In genomic region chr15:57947282-57947681, GRCh38 we compare ENCODE assay signal across 23 cellular contexts.
DNase-seq lines count a peak whose midpoint lies in the region; ATAC-seq, FAIRE-seq and TF ChIP-seq lines count a peak whose summit lies in the region.
"Had no signal": no experiment of that assay in that cellular context is flagged by ENCODE, and none has a peak within 500 bp of the region (broad histone marks: within the 10 kb centered on the region; RNA-seq: fewer than 3 reads in every experiment).

No MANE protein-coding gene starts in this region.

- ATAC-seq in left ventricle myocardium superior (no peak), GM18502 (IDR thresholded peaks at IDR 0.05; ENCODE audit: poor library complexity, unreplicated experiment) (no peak)
- ATAC-seq: A549; CD8-positive, alpha-beta T cell had no signal

- H3K9me3 ChIP-seq in left ventricle myocardium inferior (replicated peaks) = no peaks in the 10 kb centered on the region
- H3K9me3 ChIP-seq in uterus = no peaks in the 10 kb centered on the region
- no peaks in the 10 kb centered on the region for H3K9me3 ChIP-seq in small intestine (ENCODE audit: control insufficient read depth, low read depth)
- H3K9me3 ChIP-seq: A549; BLaER1 treated with 17β-estradiol and CSF1 and Interleukin-3, amounts not matched to agents 10 nM and 100 nM; Caco-2 had no signal

- 81 to 90% (median 85%) methylated on average over 4 of the region's 4 CpGs for WGBS in small intestine, 3 donors

- H3K4me3 ChIP-seq in left ventricle myocardium inferior (no peak overlapping the region), uterus (no peak overlapping the region), small intestine (ENCODE audit: low read depth in 1 of 2, low read length in 2 of 2) (no peak overlapping the region)
- H3K4me3 ChIP-seq: A549; BLaER1 treated with 17β-estradiol and CSF1 and Interleukin-3, amounts not matched to agents 10 nM and 100 nM had no signal

- no peak for TF ChIP-seq POLR2A in uterus (IDR thresholded peaks at IDR 0.05)

- intact Hi-C loops in left ventricle myocardium inferior (cut with micrococcal nuclease) = loop anchor here (10.0 kb wide), 1 partner anchor 52 kb away; no protein-coding TSS in a partner anchor
- intact Hi-C loops in left ventricle myocardium superior (cut with micrococcal nuclease) = no loop called here
- intact Hi-C loops in uterus (cut with DNase I; ENCODE audit: low total_unique reads) = no loop called here

- H3K36me3 ChIP-seq in left ventricle myocardium inferior = no peaks in the 10 kb centered on the region
- no peaks in the 10 kb centered on the region for H3K36me3 ChIP-seq in uterus
- no peaks in the 10 kb centered on the region for H3K36me3 ChIP-seq in small intestine (ENCODE audit: control insufficient read depth in 2 of 2, insufficient read depth in 2 of 2, low read length in 2 of 2)
- H3K36me3 ChIP-seq: BLaER1 treated with 17β-estradiol and CSF1 and Interleukin-3, amounts not matched to agents 10 nM and 100 nM had no signal

- no peak for TF ChIP-seq CTCF in left ventricle myocardium inferior (IDR thresholded peaks at IDR 0.05; ENCODE audit: borderline replicate concordance)
- no peak for TF ChIP-seq CTCF in uterus (IDR thresholded peaks at IDR 0.05)

- H3K27ac ChIP-seq in left ventricle myocardium inferior (replicated peaks) (peak overlapping the region; percentile 21), uterus (peak overlapping the region; percentile 55), small intestine (ENCODE audit: low read depth in 1 of 2, low read length in 1 of 2) (no peak overlapping the region)
- H3K27ac ChIP-seq: 22Rv1; A549; BLaER1 treated with 17β-estradiol and CSF1 and Interleukin-3, amounts not matched to agents 10 nM and 100 nM; C4-2B had no signal

- no peaks in the 10 kb centered on the region for H3K4me1 ChIP-seq in left ventricle myocardium inferior
- no peaks in the 10 kb centered on the region for H3K4me1 ChIP-seq in uterus
- H3K4me1 ChIP-seq in small intestine (ENCODE audit: control insufficient read depth in 2 of 2, insufficient read depth in 1 of 2, low read depth in 1 of 2, low read length in 1 of 2) = no peaks in the 10 kb centered on the region
- H3K4me1 ChIP-seq: A549; BLaER1 treated with 17β-estradiol and CSF1 and Interleukin-3, amounts not matched to agents 10 nM and 100 nM; Caco-2 had no signal

- DNase-seq in left ventricle myocardium inferior (no peak), left ventricle myocardium superior (no peak), dermis blood vessel endothelial cell (peak; percentile 38), uterus (no peak), DMS53 (lab: John Stamatoyannopoulos, UW) (no peak), small intestine (no peak)
- DNase-seq: AML-193; Caco-2; Calu3; CD4-positive, alpha-beta T cell; CD8-positive, alpha-beta T cell; DMS79; DND-41; GF-D8 had no signal

- H3K27me3 ChIP-seq in left ventricle myocardium inferior (ENCODE audit: low read depth) (no peaks in the 10 kb centered on the region), uterus (no peaks in the 10 kb centered on the region), small intestine (ENCODE audit: control insufficient read depth in 2 of 2, insufficient read depth in 2 of 2, low read length in 2 of 2) (peaks cover 0 to 4% of the 10 kb centered on the region in 2 donors)
- H3K27me3 ChIP-seq: BLaER1 treated with 17β-estradiol and CSF1 and Interleukin-3, amounts not matched to agents 10 nM and 100 nM had no signal

- FAIRE-seq in small intestine (lab: Jason Lieb, UNC) = no peak
- FAIRE-seq: D721Med, G401.6, GM12891, GM18507 had no signal

Comparison
In these comparisons a context has a peak if more than half of its experiments do, and no peak if none do; other contexts are left out.
1. H3K27ac ChIP-seq: peak in left ventricle myocardium inferior (single experiment) and uterus (2 of 2); none in small intestine (0 of 2).